8 cellular contexts compared by ENCODE assay signal in genomic region chr3:194130807-194131589, GRCh38. TPM values are rescaled to one million over a fixed set of nuclear protein-coding genes. Genes with fewer than 3 reads are reported as not detected.
A peak's percentile ranks its signal among the peaks of the same experiment; 100 is the strongest.
DNase-seq lines count a peak whose midpoint lies in the region; ATAC-seq, FAIRE-seq and TF ChIP-seq lines count a peak whose summit lies in the region.

No MANE protein-coding gene starts in this region.

- no peaks in the 10 kb centered on the region for H3K36me3 Mint-ChIP-seq in mesothelial cell of epicardium

- H3K4me1 Mint-ChIP-seq in mesothelial cell of epicardium = peaks cover 48% of the 10 kb centered on the region

- POLR2A ChIA-PET in GM10248 (lab: Yijun Ruan, JAX) = interaction anchor here (0.7 to 1.5 kb wide), 5 partner anchors 26 to 387 kb away, joined by 3 to 5 read pairs (median 4); no protein-coding TSS in a partner anchor

- no peaks in the 10 kb centered on the region for H3K9me3 Mint-ChIP-seq in mesothelial cell of epicardium

- peak overlapping the region; percentile 94 for H3K27ac Mint-ChIP-seq in mesothelial cell of epicardium

- H3K27me3 Mint-ChIP-seq in mesothelial cell of epicardium (ENCODE audit: low read depth) = no peaks in the 10 kb centered on the region

- CTCF ChIA-PET in GM10248 (lab: Yijun Ruan, JAX) = interaction anchor here (0.6 to 4.4 kb wide), 6 partner anchors 20 to 185 kb away, joined by 3 to 28 read pairs (median 4); no protein-coding TSS in a partner anchor

- TF ChIP-seq CTCF in GM10248 (IDR thresholded peaks at IDR 0.05; ENCODE audit: control extremely low read depth, extremely low read depth, low read depth, missing control alignments) (no peak), mesothelial cell of epicardium (IDR thresholded peaks at IDR 0.05; ENCODE audit: unreplicated experiment) (no peak)

- ATAC-seq in GM21360 (IDR thresholded peaks at IDR 0.05; ENCODE audit: unreplicated experiment) (peak; percentile 38), HG03571 (IDR thresholded peaks at IDR 0.05; ENCODE audit: unreplicated experiment) (peak; percentile 54)

- no peak for FAIRE-seq in urothelium cell line (lab: Jason Lieb, UNC)

- DNase-seq in GM10248 (ENCODE audit: extremely low spot score) (peak; percentile 57), RPMI8226 (peak; percentile 53), mesothelial cell of epicardium (ENCODE audit: low spot score in 2 of 2, unreplicated experiment in 2 of 2) (no peak), EL (no peak), urothelium cell line (ENCODE audit: low spot score) (no peak), NCI-H1048 (lab: John Stamatoyannopoulos, UW) (no peak)

- peak overlapping the region; percentile 39 for H3K4me3 Mint-ChIP-seq in mesothelial cell of epicardium

RNA-seq across cellular contexts. Expression of gene HES1, which starts 5.0 kb away (rescaled TPM):
- total RNA-seq in mesothelial cell of epicardium = 99.9 to 108 TPM (median 104 TPM) in 3 replicates

Comparison
In these comparisons a context has a peak if more than half of its experiments do, and no peak if none do; other contexts are left out.
1. DNase-seq: peak in GM10248 (single experiment) and RPMI8226 (single experiment); none in mesothelial cell of epicardium (0 of 2), EL (single experiment), urothelium cell line (single experiment) and NCI-H1048 (single experiment).